In the genomic region with DNA sequence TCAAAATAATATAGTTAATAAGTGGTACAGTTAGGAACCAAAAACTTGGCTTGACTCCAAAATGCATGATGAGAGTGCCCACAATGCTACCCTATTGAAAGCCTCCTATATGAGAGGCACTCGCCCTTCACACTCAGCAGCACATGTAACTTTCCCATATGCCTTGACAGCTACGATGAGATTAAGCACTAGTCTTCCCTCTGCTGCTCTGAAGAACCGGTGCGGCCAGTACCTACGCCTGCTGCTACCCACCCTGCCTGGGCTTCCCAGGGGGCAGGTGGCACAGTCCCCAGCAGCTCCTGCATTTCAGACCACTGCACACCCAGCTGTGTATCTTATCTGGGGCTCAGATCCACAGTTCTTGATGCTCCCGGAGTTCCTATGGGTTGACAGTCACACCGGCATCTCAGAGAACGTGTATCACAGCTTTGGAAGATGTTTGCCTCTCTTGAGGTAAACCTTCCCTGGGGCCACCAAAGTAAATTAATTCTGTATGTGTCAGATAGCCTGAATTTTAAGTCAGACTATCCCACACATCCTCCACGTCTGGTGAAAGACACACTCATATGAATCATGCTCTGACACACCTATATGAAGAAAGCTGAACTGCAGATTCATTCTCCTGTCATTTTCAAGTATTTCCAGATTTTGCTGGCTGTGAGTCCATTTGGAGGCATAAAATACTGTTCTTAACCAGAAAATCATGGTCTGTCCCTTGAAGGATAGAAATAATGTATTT, we compare ENCODE assay signal across 19 cellular contexts.
A peak's percentile ranks its signal among the peaks of the same experiment; 100 is the strongest.
DNase-seq lines count a peak whose midpoint lies in the region; ATAC-seq lines count a peak whose summit lies in the region.
"Had no signal": no experiment of that assay in that cellular context is flagged by ENCODE, and none has a peak within 500 bp of the region (broad histone marks: within the 10 kb centered on the region; RNA-seq: fewer than 3 reads in every experiment).

No MANE protein-coding gene starts in this region.

- H3K27me3 Mint-ChIP-seq in activated CD4-positive, alpha-beta memory T cell treated with anti-CD3 and anti-CD28 coated beads, Interleukin-2, amount 10 ng/mL, durations not matched to agents 7 days and 5 days, result peaks cover 16% of the 10 kb centered on the region

- H3K9me3 Mint-ChIP-seq in activated CD4-positive, alpha-beta memory T cell treated with anti-CD3 and anti-CD28 coated beads, Interleukin-2, amount 10 ng/mL, durations not matched to agents 7 days and 5 days, result no peaks in the 10 kb centered on the region
- H3K9me3 Mint-ChIP-seq: activated CD8-positive, alpha-beta T cell treated with anti-CD3 and anti-CD28 coated beads for 36 hours; activated naive CD8-positive, alpha-beta T cell treated with anti-CD3 and anti-CD28 coated beads, Interleukin-2, amount 10 ng/mL, durations not matched to agents 7 days and 5 days; activated T-cell treated with anti-CD3 and anti-CD28 coated beads, Interleukin-2, amount 50 U/mL, for 72 hours; CD4-positive, alpha-beta T cell; natural killer cell had no signal

- CTCF ChIA-PET in activated CD4-positive, alpha-beta memory T cell treated with anti-CD3 and anti-CD28 coated beads, Interleukin-2, amount 10 ng/mL, durations not matched to agents 7 days and 5 days (lab: Charles Lee), result interaction anchor here (1.3 kb wide), 1 partner anchor 142 kb away, joined by 4 read pairs; no protein-coding TSS in a partner anchor

- peak; percentile 3 for DNase-seq in NCI-H2171 treated with DMSO at 0.1 percent for 48 hours (lab: John Stamatoyannopoulos, UW)
- DNase-seq in NCI-H2171 (lab: John Stamatoyannopoulos, UW), result no peak
- peak; percentile 71 for DNase-seq in RKO (ENCODE audit: low spot score)
- peak; percentile 16 for DNase-seq in stromal cell of bone marrow (ENCODE audit: low read depth)
- no peak for DNase-seq in HUDEP-2 (lab: John Stamatoyannopoulos, UW; ENCODE audit: unreplicated experiment in 76 of 76)
- no peak for DNase-seq in OCI-M1 (lab: John Stamatoyannopoulos, UW)
- no peak for DNase-seq in activated CD4-positive, alpha-beta memory T cell treated with anti-CD3 and anti-CD28 coated beads, Interleukin-2, amount 10 ng/mL, durations not matched to agents 7 days and 5 days
- DNase-seq: activated CD8-positive, alpha-beta T cell treated with anti-CD3 and anti-CD28 coated beads for 36 hours; activated naive CD8-positive, alpha-beta T cell treated with anti-CD3 and anti-CD28 coated beads, Interleukin-2, amount 10 ng/mL, durations not matched to agents 7 days and 5 days; activated T-cell treated with anti-CD3 and anti-CD28 coated beads, Interleukin-2, amount 50 U/mL, for 72 hours; CD4-positive, alpha-beta T cell; DND-41; effector memory CD4-positive, alpha-beta T cell; natural killer cell; NCI-H146; psoas muscle; stimulated activated naive CD4-positive, alpha-beta T cell treated with Interleukin-2 at 50 U/mL for 16 hours had no signal

- POLR2A ChIA-PET in activated CD4-positive, alpha-beta memory T cell treated with anti-CD3 and anti-CD28 coated beads, Interleukin-2, amount 10 ng/mL, durations not matched to agents 7 days and 5 days (lab: Charles Lee), result no interaction called here

- no peak overlapping the region for H3K4me3 Mint-ChIP-seq in activated CD4-positive, alpha-beta memory T cell treated with anti-CD3 and anti-CD28 coated beads, Interleukin-2, amount 10 ng/mL, durations not matched to agents 7 days and 5 days
- H3K4me3 Mint-ChIP-seq: activated CD8-positive, alpha-beta T cell treated with anti-CD3 and anti-CD28 coated beads for 36 hours; activated naive CD8-positive, alpha-beta T cell treated with anti-CD3 and anti-CD28 coated beads, Interleukin-2, amount 10 ng/mL, durations not matched to agents 7 days and 5 days; activated T-cell treated with anti-CD3 and anti-CD28 coated beads, Interleukin-2, amount 50 U/mL, for 72 hours; CD4-positive, alpha-beta T cell; natural killer cell had no signal

- ATAC-seq in esophagus mucosa, result peak; percentile 99
- ATAC-seq: activated CD8-positive, alpha-beta T cell treated with anti-CD3 and anti-CD28 coated beads for 36 hours; activated T-cell treated with anti-CD3 and anti-CD28 coated beads, Interleukin-2, amount 50 U/mL, for 72 hours; natural killer cell; Panc1; psoas muscle had no signal

- H3K27ac Mint-ChIP-seq in activated CD4-positive, alpha-beta memory T cell treated with anti-CD3 and anti-CD28 coated beads, Interleukin-2, amount 10 ng/mL, durations not matched to agents 7 days and 5 days, result no peak overlapping the region
- H3K27ac Mint-ChIP-seq: activated CD8-positive, alpha-beta T cell treated with anti-CD3 and anti-CD28 coated beads for 36 hours; activated naive CD8-positive, alpha-beta T cell treated with anti-CD3 and anti-CD28 coated beads, Interleukin-2, amount 10 ng/mL, durations not matched to agents 7 days and 5 days; activated T-cell treated with anti-CD3 and anti-CD28 coated beads, Interleukin-2, amount 50 U/mL, for 72 hours; CD4-positive, alpha-beta T cell; natural killer cell had no signal

- H3K36me3 Mint-ChIP-seq in activated CD4-positive, alpha-beta memory T cell treated with anti-CD3 and anti-CD28 coated beads, Interleukin-2, amount 10 ng/mL, durations not matched to agents 7 days and 5 days (ENCODE audit: low read depth), result no peaks in the 10 kb centered on the region
- H3K36me3 Mint-ChIP-seq: activated naive CD8-positive, alpha-beta T cell treated with anti-CD3 and anti-CD28 coated beads, Interleukin-2, amount 10 ng/mL, durations not matched to agents 7 days and 5 days; natural killer cell had no signal

- H3K4me1 Mint-ChIP-seq in activated CD4-positive, alpha-beta memory T cell treated with anti-CD3 and anti-CD28 coated beads, Interleukin-2, amount 10 ng/mL, durations not matched to agents 7 days and 5 days, result no peaks in the 10 kb centered on the region
- H3K4me1 Mint-ChIP-seq: activated naive CD8-positive, alpha-beta T cell treated with anti-CD3 and anti-CD28 coated beads, Interleukin-2, amount 10 ng/mL, durations not matched to agents 7 days and 5 days; natural killer cell had no signal

Comparison
In these comparisons a context has a peak if more than half of its experiments do, and no peak if none do; other contexts are left out.
1. DNase-seq: peak in NCI-H2171 treated with DMSO at 0.1 percent for 48 hours (single experiment), RKO (single experiment) and stromal cell of bone marrow (single experiment); none in NCI-H2171 (single experiment), HUDEP-2 (0 of 76), OCI-M1 (single experiment) and activated CD4-positive, alpha-beta memory T cell treated with anti-CD3 and anti-CD28 coated beads, Interleukin-2, amount 10 ng/mL, durations not matched to agents 7 days and 5 days (single experiment).